ENCODE assay signal across 21 cellular contexts in genomic region chr7:143099579-143099978, GRCh38. TPM values are rescaled to one million over a fixed set of nuclear protein-coding genes. Genes with fewer than 3 reads are reported as not detected.
"Had no signal": no experiment of that assay in that cellular context is flagged by ENCODE, and none has a peak within 500 bp of the region (broad histone marks: within the 10 kb centered on the region; RNA-seq: fewer than 3 reads in every experiment).

No MANE protein-coding gene starts in this region.

RNA-seq across cellular contexts. Expression of gene PIP, which starts 32.3 kb away (rescaled TPM):
- total RNA-seq: activated naive CD4-positive, alpha-beta T cell treated with anti-CD3 and anti-CD28 coated beads for 36 hours; activated naive CD4-positive, alpha-beta T cell treated with anti-CD3 and anti-CD28 coated beads, Interleukin-2, amount 50 U/mL, for 72 hours; activated naive CD8-positive, alpha-beta T cell treated with anti-CD3 and anti-CD28 coated beads for 36 hours; activated naive CD8-positive, alpha-beta T cell treated with anti-CD3 and anti-CD28 coated beads, Interleukin-2, amount 10 ng/mL, durations not matched to agents 7 days and 5 days; activated T-cell treated with anti-CD3 and anti-CD28 coated beads, Interleukin-2, amount 50 U/mL, for 4 hours; activated T-cell treated with anti-CD3 and anti-CD28 coated beads, Interleukin-2, amount 50 U/mL, for 72 hours; activated T-helper 1 cell treated with anti-CD3 and anti-CD28 coated beads, Interleukin-12 subunit alpha, Interleukin-12 subunit beta, Interleukin-2, Interleukin-4 antibody, amounts not matched to agents 30 ng/mL and 10 ng/mL and 1 ng/mL, durations not matched to agents 14 hours and 24 hours and 36 hours; activated T-helper 17 cell treated with anti-CD3 and anti-CD28 coated beads, Interleukin-2, amount 50 U/mL, for 72 hours; activated T-helper 2 cell treated with anti-CD3 and anti-CD28 coated beads, Interferon-gamma antibody, Interleukin-2, Interleukin-4, amounts not matched to agents 10 μg/mL and 5 μg/mL and 100 μg/mL, durations not matched to agents 14 hours and 24 hours and 36 hours; adrenal gland; aorta; ascending aorta; astrocyte; body of pancreas; bronchial epithelial cell; cardiac muscle cell; cardiac septum; cerebellum; chondrocyte had no signal
- polyA plus RNA-seq: adipose tissue, adrenal gland, aorta, cardiac muscle cell had no signal

RNA-seq across cellular contexts. Expression of gene OR6V1, which starts 47.4 kb away (rescaled TPM):
- total RNA-seq: activated naive CD4-positive, alpha-beta T cell treated with anti-CD3 and anti-CD28 coated beads for 36 hours; activated naive CD4-positive, alpha-beta T cell treated with anti-CD3 and anti-CD28 coated beads, Interleukin-2, amount 50 U/mL, for 72 hours; activated naive CD8-positive, alpha-beta T cell treated with anti-CD3 and anti-CD28 coated beads for 36 hours; activated naive CD8-positive, alpha-beta T cell treated with anti-CD3 and anti-CD28 coated beads, Interleukin-2, amount 10 ng/mL, durations not matched to agents 7 days and 5 days; activated T-cell treated with anti-CD3 and anti-CD28 coated beads, Interleukin-2, amount 50 U/mL, for 4 hours; activated T-cell treated with anti-CD3 and anti-CD28 coated beads, Interleukin-2, amount 50 U/mL, for 72 hours; activated T-helper 1 cell treated with anti-CD3 and anti-CD28 coated beads, Interleukin-12 subunit alpha, Interleukin-12 subunit beta, Interleukin-2, Interleukin-4 antibody, amounts not matched to agents 30 ng/mL and 10 ng/mL and 1 ng/mL, durations not matched to agents 14 hours and 24 hours and 36 hours; activated T-helper 17 cell treated with anti-CD3 and anti-CD28 coated beads, Interleukin-2, amount 50 U/mL, for 72 hours; activated T-helper 2 cell treated with anti-CD3 and anti-CD28 coated beads, Interferon-gamma antibody, Interleukin-2, Interleukin-4, amounts not matched to agents 10 μg/mL and 5 μg/mL and 100 μg/mL, durations not matched to agents 14 hours and 24 hours and 36 hours; adrenal gland; aorta; ascending aorta; astrocyte; body of pancreas; breast epithelium; bronchial epithelial cell; cardiac muscle cell; cardiac septum; cerebellum; chondrocyte had no signal
- polyA plus RNA-seq: adipose tissue, adrenal gland, aorta, cardiac muscle cell had no signal
